ENCODE assay signal across 1 cellular context in the genomic region with DNA sequence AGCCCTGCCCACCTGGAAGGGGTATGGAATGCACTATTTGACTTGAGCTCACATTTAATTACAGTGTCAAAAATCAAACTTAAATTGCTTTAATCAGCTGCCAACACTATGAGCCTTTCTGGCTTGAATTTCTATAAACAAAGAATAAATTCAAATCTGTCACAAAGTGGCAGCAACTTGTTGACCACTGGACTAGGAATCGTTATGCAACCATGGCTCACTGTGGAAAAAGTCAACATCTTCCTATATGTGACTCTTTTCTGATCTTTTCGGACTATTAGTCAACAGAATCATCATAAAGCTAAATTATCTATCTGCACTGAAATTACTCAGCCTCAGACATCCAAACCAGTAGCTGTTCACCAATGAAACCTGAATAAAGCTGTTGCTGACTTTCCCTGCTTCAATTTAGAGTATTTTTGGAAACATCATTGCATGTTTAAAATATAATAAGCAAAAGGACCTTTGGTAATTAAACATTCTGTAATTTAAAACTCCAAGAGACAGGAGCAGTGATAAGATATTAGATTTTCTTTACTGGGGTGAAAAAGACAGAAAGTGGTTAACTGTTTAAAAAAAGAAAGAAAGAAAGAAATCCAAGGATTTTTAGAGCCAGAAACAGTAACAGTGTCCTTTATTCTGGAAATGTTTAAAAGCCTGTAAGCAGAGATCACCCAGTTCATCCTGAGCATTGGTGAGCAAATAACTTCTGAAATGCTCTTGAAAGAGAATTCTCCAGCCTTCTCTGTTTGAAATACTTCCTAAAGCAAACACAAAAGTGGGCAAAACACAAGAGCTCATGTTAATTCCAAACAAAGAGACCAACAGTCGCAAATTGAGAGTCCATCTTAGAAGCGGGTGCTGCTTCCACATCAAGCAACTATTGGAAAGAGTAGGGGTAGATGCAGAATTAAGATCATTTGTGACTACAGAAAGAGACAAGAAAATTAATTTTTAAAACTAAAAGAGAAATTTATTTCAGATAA.
TF ChIP-seq lines count a peak whose summit lies in the region.

No MANE protein-coding gene starts in this region.

TF ChIP-seq in GM23338, 12 proteins besides CTCF, POLR2A, EP300 and RAD21 (continued from another document):
- TF ChIP-seq, protein P1, sequence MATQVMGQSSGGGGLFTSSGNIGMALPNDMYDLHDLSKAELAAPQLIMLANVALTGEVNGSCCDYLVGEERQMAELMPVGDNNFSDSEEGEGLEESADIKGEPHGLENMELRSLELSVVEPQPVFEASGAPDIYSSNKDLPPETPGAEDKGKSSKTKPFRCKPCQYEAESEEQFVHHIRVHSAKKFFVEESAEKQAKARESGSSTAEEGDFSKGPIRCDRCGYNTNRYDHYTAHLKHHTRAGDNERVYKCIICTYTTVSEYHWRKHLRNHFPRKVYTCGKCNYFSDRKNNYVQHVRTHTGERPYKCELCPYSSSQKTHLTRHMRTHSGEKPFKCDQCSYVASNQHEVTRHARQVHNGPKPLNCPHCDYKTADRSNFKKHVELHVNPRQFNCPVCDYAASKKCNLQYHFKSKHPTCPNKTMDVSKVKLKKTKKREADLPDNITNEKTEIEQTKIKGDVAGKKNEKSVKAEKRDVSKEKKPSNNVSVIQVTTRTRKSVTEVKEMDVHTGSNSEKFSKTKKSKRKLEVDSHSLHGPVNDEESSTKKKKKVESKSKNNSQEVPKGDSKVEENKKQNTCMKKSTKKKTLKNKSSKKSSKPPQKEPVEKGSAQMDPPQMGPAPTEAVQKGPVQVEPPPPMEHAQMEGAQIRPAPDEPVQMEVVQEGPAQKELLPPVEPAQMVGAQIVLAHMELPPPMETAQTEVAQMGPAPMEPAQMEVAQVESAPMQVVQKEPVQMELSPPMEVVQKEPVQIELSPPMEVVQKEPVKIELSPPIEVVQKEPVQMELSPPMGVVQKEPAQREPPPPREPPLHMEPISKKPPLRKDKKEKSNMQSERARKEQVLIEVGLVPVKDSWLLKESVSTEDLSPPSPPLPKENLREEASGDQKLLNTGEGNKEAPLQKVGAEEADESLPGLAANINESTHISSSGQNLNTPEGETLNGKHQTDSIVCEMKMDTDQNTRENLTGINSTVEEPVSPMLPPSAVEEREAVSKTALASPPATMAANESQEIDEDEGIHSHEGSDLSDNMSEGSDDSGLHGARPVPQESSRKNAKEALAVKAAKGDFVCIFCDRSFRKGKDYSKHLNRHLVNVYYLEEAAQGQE (IDR thresholded peaks at IDR 0.05; ENCODE audit: unreplicated experiment) = no peak
- TF ChIP-seq EZH2 (IDR thresholded peaks at IDR 0.05; ENCODE audit: low read depth, unreplicated experiment) = no peak
- no peak for TF ChIP-seq ZNF331 (CRISPR knock-in tag; IDR thresholded peaks at IDR 0.05; ENCODE audit: low read depth)
- TF ChIP-seq ZNF114 (CRISPR knock-in tag; IDR thresholded peaks at IDR 0.05) = no peak
